In the genomic region with DNA sequence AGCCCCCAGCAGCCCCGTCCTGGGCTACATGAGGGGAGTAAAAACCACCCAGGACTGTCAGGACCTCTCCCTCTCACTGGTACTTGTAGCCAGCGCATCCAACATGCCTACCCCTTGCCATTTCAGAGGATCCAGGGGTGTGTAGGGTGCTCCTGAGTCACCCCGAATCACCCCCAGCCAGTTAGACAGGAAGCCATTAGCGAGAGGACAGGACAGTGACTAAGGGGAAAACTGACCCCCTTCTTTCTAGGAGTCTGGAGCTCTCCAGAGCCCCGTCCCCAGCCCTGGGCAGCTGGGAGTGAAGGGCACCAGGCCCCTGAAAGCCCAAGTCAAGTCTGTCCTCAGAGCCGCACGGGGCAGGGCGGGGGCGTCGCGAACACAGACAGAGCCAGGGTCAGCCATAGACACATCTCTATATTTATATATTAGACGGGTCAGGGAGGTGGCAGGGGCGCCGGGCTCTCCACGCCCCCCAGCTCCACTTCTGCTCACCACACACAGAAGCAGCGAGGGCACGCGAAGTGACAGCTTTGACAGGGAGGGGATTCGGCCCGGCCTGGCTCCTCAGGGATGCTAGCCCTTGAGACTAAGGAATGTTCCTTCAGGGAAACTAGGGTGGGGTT, we compare ENCODE assay signal across 18 cellular contexts. TPM values are rescaled to one million over a fixed set of nuclear protein-coding genes. Genes with fewer than 3 reads are reported as not detected.
DNase-seq lines count a peak whose midpoint lies in the region; ATAC-seq and TF ChIP-seq lines count a peak whose summit lies in the region.
"Had no signal": no experiment of that assay in that cellular context is flagged by ENCODE, and none has a peak within 500 bp of the region (broad histone marks: within the 10 kb centered on the region; RNA-seq: fewer than 3 reads in every experiment).

No MANE protein-coding gene starts in this region.

- no peak overlapping the region for H3K56ac ChIP-seq in IMR-90 (ENCODE audit: extremely low read depth, insufficient read depth, low read length)

- H4K20me1 ChIP-seq in IMR-90 (ENCODE audit: insufficient read depth, low read length): no peaks in the 10 kb centered on the region

- no peak overlapping the region for H4K8ac ChIP-seq in IMR-90 (ENCODE audit: low read depth in 2 of 2, low read length in 2 of 2)

- CTCF ChIA-PET in Caco-2 (lab: Charles Lee) (interaction anchor here (1.0 kb wide), 1 partner anchor 22 kb away, joined by 3 read pairs; the partner anchor contains the start of gene TBX6), IMR-90 (lab: Yijun Ruan, JAX) (interaction anchor here (0.6 kb wide), 1 partner anchor 39 kb away, joined by 3 read pairs; no protein-coding TSS in a partner anchor)

- no peak overlapping the region for H3K4me3 ChIP-seq in Caco-2 (ENCODE audit: low read depth, low read length)
- no peak overlapping the region for H3K4me3 ChIP-seq in IMR-90 (ENCODE audit: insufficient read depth, low read depth, low read length)
- H3K4me3 ChIP-seq in colonic mucosa: no peak overlapping the region
- H3K4me3 ChIP-seq: prostate gland had no signal

- no peaks in the 10 kb centered on the region for H3K27me3 ChIP-seq in Caco-2 (replicated peaks; ENCODE audit: control insufficient read depth, insufficient read depth, low read length)
- no peaks in the 10 kb centered on the region for H3K27me3 ChIP-seq in IMR-90 (ENCODE audit: control insufficient read depth, insufficient read depth, low read length)
- no peaks in the 10 kb centered on the region for H3K27me3 ChIP-seq in colonic mucosa

- H3K4me1 Mint-ChIP-seq in Caco-2 (ENCODE audit: low read depth, unreplicated experiment) (peaks cover 9% of the 10 kb centered on the region), osteocyte (ENCODE audit: unreplicated experiment) (peaks cover 8% of the 10 kb centered on the region)

- no peak overlapping the region for H4K91ac ChIP-seq in IMR-90 (ENCODE audit: insufficient read depth, low read depth, low read length)

- no TSS peak for BruUV-seq in Caco-2 (replicated peaks; lab: Mats Ljungman, UMichigan)
- BruUV-seq in IMR-90 (replicated peaks; lab: Mats Ljungman, UMichigan): no TSS peak

- peak; percentile 10; the same call in 1 of the 2 replicates for ATAC-seq in IMR-90 (ENCODE audit: low read depth)
- no peak for ATAC-seq in HG02763 (IDR thresholded peaks at IDR 0.05; ENCODE audit: unreplicated experiment)
- no peak for ATAC-seq in GM21381 (IDR thresholded peaks at IDR 0.05; ENCODE audit: unreplicated experiment)
- ATAC-seq: effector memory CD8-positive, alpha-beta T cell had no signal

- no CpG with 5 or more reads among the region's 20 CpGs for WGBS in IMR-90 (ENCODE audit: extremely low coverage in 2 of 2, insufficient read length in 1 of 2), 2 experiments

- H3K14ac ChIP-seq in IMR-90 (replicated peaks; ENCODE audit: low read depth, low read length): no peak overlapping the region

- no peak overlapping the region for H3K9ac ChIP-seq in IMR-90 (ENCODE audit: low read depth, low read length)
- H3K9ac ChIP-seq in colonic mucosa (ENCODE audit: low read depth in 2 of 2, low read length in 2 of 2): peak overlapping the region; percentile 1 to 78
- H3K9ac ChIP-seq: KMS-11 had no signal

- no peak overlapping the region for H3K4me2 ChIP-seq in IMR-90 (ENCODE audit: low read depth, low read length)

- TF ChIP-seq CTCF in Caco-2 (IDR thresholded peaks at IDR 0.05; ENCODE audit: insufficient read depth in 1 of 2, low read depth in 1 of 2, low read length in 1 of 2, severe bottlenecking in 1 of 2, unreplicated experiment in 1 of 2): no peak
- no peak for TF ChIP-seq CTCF in IMR-90 (conservative IDR thresholded peaks at IDR 0.05; ENCODE audit: low read depth, low read length)
- TF ChIP-seq CTCF in colonic mucosa (IDR thresholded peaks at IDR 0.05): no peak
- TF ChIP-seq CTCF in osteocyte (IDR thresholded peaks at IDR 0.05): no peak

- H2AK5ac ChIP-seq in IMR-90 (ENCODE audit: low read depth, low read length): no peak overlapping the region

- H3K27ac ChIP-seq in IMR-90 (ENCODE audit: insufficient read depth, low read length) (no peak overlapping the region), colonic mucosa (peak overlapping the region; percentile 79)
- H3K27ac ChIP-seq: prostate gland had no signal

- H2BK120ac ChIP-seq in IMR-90 (ENCODE audit: low read depth, low read length): no peak overlapping the region

- H3K9me3 ChIP-seq in Caco-2 (no peaks in the 10 kb centered on the region), IMR-90 (ENCODE audit: control insufficient read depth, insufficient read depth, low read length) (no peaks in the 10 kb centered on the region), colonic mucosa (no peaks in the 10 kb centered on the region)
- H3K9me3 ChIP-seq: prostate gland had no signal

- no peak overlapping the region for H2AFZ ChIP-seq in IMR-90 (replicated peaks; ENCODE audit: low read length, poor library complexity)

- peaks cover 18% of the 10 kb centered on the region; the same call in 1 of the 2 replicates for H3K4me1 ChIP-seq in Caco-2
- H3K4me1 ChIP-seq in IMR-90 (ENCODE audit: control insufficient read depth, insufficient read depth, low read length): no peaks in the 10 kb centered on the region; the same call in 1 of the 2 replicates
- H3K4me1 ChIP-seq in colonic mucosa: peaks cover 28% of the 10 kb centered on the region
- H3K4me1 ChIP-seq: prostate gland had no signal

- no peak for TF ChIP-seq RAD21 in IMR-90 (IDR thresholded peaks at IDR 0.05; ENCODE audit: low read length)

- TF ChIP-seq POLR2A in IMR-90 (IDR thresholded peaks at IDR 0.05; ENCODE audit: low read depth, low read length): no peak

- peak overlapping the region; percentile 2 for H3K27ac Mint-ChIP-seq in Caco-2 (ENCODE audit: unreplicated experiment)
- H3K27ac Mint-ChIP-seq in osteocyte (ENCODE audit: unreplicated experiment): peak overlapping the region; percentile 47
- H3K27ac Mint-ChIP-seq: activated T-cell treated with anti-CD3 and anti-CD28 coated beads, Interleukin-2, amount 50 U/mL, for 72 hours had no signal

- H3K36me3 ChIP-seq in Caco-2 (ENCODE audit: control insufficient read depth, insufficient read depth, low read length) (peaks cover 1% of the 10 kb centered on the region; the same call in 1 of the 2 replicates), IMR-90 (ENCODE audit: control insufficient read depth, insufficient read depth, low read length) (peaks cover 45% of the 10 kb centered on the region), colonic mucosa (peaks cover 7% of the 10 kb centered on the region)

- H3K9me1 ChIP-seq in IMR-90 (ENCODE audit: insufficient read depth, low read length): no peaks in the 10 kb centered on the region

- H3K23ac ChIP-seq in IMR-90 (ENCODE audit: low read depth, low read length): no peak overlapping the region

- no peaks in the 10 kb centered on the region; a peak in 1 of 4 replicates for H3K79me1 ChIP-seq in IMR-90 (ENCODE audit: low read depth in 1 of 2, low read length in 2 of 2)

- H3K27me3 Mint-ChIP-seq in Caco-2 (ENCODE audit: insufficient read depth, unreplicated experiment): no peaks in the 10 kb centered on the region
- no peaks in the 10 kb centered on the region for H3K27me3 Mint-ChIP-seq in osteocyte (ENCODE audit: unreplicated experiment)
- H3K27me3 Mint-ChIP-seq: activated CD4-positive, alpha-beta T cell treated with anti-CD3 and anti-CD28 coated beads, Interleukin-2, amount 10 ng/mL, durations not matched to agents 24 days and 14 days; effector memory CD8-positive, alpha-beta T cell had no signal

- H2BK5ac ChIP-seq in IMR-90 (ENCODE audit: low read depth, low read length, poor library complexity, severe bottlenecking): no peak overlapping the region

- POLR2A ChIA-PET in Caco-2 (lab: Charles Lee): no interaction called here
- POLR2A ChIA-PET in IMR-90 (lab: Charles Lee; ENCODE audit: unreplicated experiment): no interaction called here

- H2AK9ac ChIP-seq in IMR-90 (replicated peaks; ENCODE audit: low read depth, low read length, poor library complexity): peak overlapping the region; percentile 92

- DNase-seq in Caco-2 (no peak), IMR-90 (peak; percentile 20), colonic mucosa (peak; percentile 24), osteocyte (ENCODE audit: extremely low spot score, unreplicated experiment) (no peak), hippocampal formation (lab: John Stamatoyannopoulos, UW) (no peak), NCI-H526 treated with DMSO at 0.1 percent for 48 hours (lab: John Stamatoyannopoulos, UW) (no peak)
- DNase-seq: activated CD4-positive, alpha-beta T cell treated with anti-CD3 and anti-CD28 coated beads, Interleukin-2, amount 10 ng/mL, durations not matched to agents 24 days and 14 days; activated T-cell treated with anti-CD3 and anti-CD28 coated beads, Interleukin-2, amount 50 U/mL, for 72 hours; effector memory CD8-positive, alpha-beta T cell; GF-D8; NCI-H146; NCI-H526; stimulated activated CD4-positive, alpha-beta T cell treated with anti-CD3 and anti-CD28 coated beads, Interleukin-2, amount 100 ng/mL, for 24 hours; T-helper 2 cell had no signal

- H3K9me3 Mint-ChIP-seq in Caco-2 (ENCODE audit: unreplicated experiment) (no peaks in the 10 kb centered on the region), osteocyte (ENCODE audit: unreplicated experiment) (no peaks in the 10 kb centered on the region)
- H3K9me3 Mint-ChIP-seq: activated CD4-positive, alpha-beta T cell treated with anti-CD3 and anti-CD28 coated beads, Interleukin-2, amount 10 ng/mL, durations not matched to agents 24 days and 14 days; activated T-cell treated with anti-CD3 and anti-CD28 coated beads, Interleukin-2, amount 50 U/mL, for 72 hours; effector memory CD8-positive, alpha-beta T cell had no signal

- no peak overlapping the region for H3K18ac ChIP-seq in IMR-90 (ENCODE audit: low read depth, low read length)

- H3K4me3 Mint-ChIP-seq in Caco-2 (ENCODE audit: unreplicated experiment) (no peak overlapping the region), osteocyte (ENCODE audit: unreplicated experiment) (no peak overlapping the region)
- H3K4me3 Mint-ChIP-seq: activated CD4-positive, alpha-beta T cell treated with anti-CD3 and anti-CD28 coated beads, Interleukin-2, amount 10 ng/mL, durations not matched to agents 24 days and 14 days; activated T-cell treated with anti-CD3 and anti-CD28 coated beads, Interleukin-2, amount 50 U/mL, for 72 hours; effector memory CD8-positive, alpha-beta T cell had no signal

- dilution Hi-C loops in IMR-90 (cut with HindIII; ENCODE audit: low sequenced_read_pairs, unreplicated experiment): no loop called here

- H3K4ac ChIP-seq in IMR-90 (ENCODE audit: low read depth, low read length): no peak overlapping the region

- in situ Hi-C loops in IMR-90 (cut with MboI; ENCODE audit: low sequenced_read_pairs): no loop called here

- intact Hi-C loops in Caco-2 (cut with micrococcal nuclease; ENCODE audit: unreplicated experiment) (no loop called here), IMR-90 (cut with micrococcal nuclease) (loop anchor here (5.0 kb wide), 1 partner anchor 298 kb away; no protein-coding TSS in a partner anchor), colonic mucosa (cut with DNase I) (no loop called here)

- H3K36me3 Mint-ChIP-seq in Caco-2 (ENCODE audit: insufficient read depth, unreplicated experiment) (peaks cover 12% of the 10 kb centered on the region), osteocyte (ENCODE audit: unreplicated experiment) (peaks cover 10% of the 10 kb centered on the region)

- no peak overlapping the region for H4K5ac ChIP-seq in IMR-90 (ENCODE audit: low read depth, low read length)

- H2BK20ac ChIP-seq in IMR-90 (ENCODE audit: low read depth, low read length): no peak overlapping the region

- H2BK15ac ChIP-seq in IMR-90 (ENCODE audit: low read depth, low read length): no peak overlapping the region

RNA-seq across cellular contexts. Expression of gene GDPD3, which starts 0.5 kb away (rescaled TPM):
- total RNA-seq in Caco-2 (2022): 5.8 and 8.4 TPM in 2 replicates
- under 0.01 and 0.28 TPM in 2 replicates for total RNA-seq in IMR-90 (2012; rRNA removed)
- polyA plus RNA-seq in IMR-90 (2012; rRNA removed): 2.8 and 19.5 TPM in 2 replicates
- 0.47 and 0.73 TPM in 2 replicates for polyA plus RNA-seq in IMR-90 (2012; cell fraction: cytosol; rRNA removed)
- 24.3 and 37.5 TPM in 2 replicates for polyA plus RNA-seq in IMR-90 (2012; cell fraction: nucleus; rRNA removed; ENCODE audit: low replicate concordance)
- 10 to 100 TPM; 40.4 to 95.2 TPM for total RNA-seq in colonic mucosa
- total RNA-seq in osteocyte: 3.2 and 3.6 TPM in 2 replicates

RNA-seq across cellular contexts. Expression of gene MAPK3, which starts 9.2 kb away (rescaled TPM):
- total RNA-seq in Caco-2 (2022) (64.0 and 71.9 TPM in 2 replicates), IMR-90 (2012; rRNA removed) (22.5 and 30.8 TPM in 2 replicates), colonic mucosa (100 to 1,000 TPM; 208 to 298 TPM), osteocyte (52.9 and 59.0 TPM in 2 replicates)
- polyA plus RNA-seq in IMR-90 (2012; rRNA removed): 137 and 150 TPM in 2 replicates
- polyA plus RNA-seq in IMR-90 (2012; cell fraction: cytosol; rRNA removed): 50.0 and 120 TPM in 2 replicates
- 75.4 and 124 TPM in 2 replicates for polyA plus RNA-seq in IMR-90 (2012; cell fraction: nucleus; rRNA removed; ENCODE audit: low replicate concordance)

RNA-seq across cellular contexts. Expression of gene YPEL3, which starts 17.8 kb away (rescaled TPM):
- total RNA-seq in Caco-2 (2022): 24.4 and 26.3 TPM in 2 replicates
- 1.1 and 3.1 TPM in 2 replicates for total RNA-seq in IMR-90 (2012; rRNA removed)
- polyA plus RNA-seq in IMR-90 (2012; rRNA removed): 25.6 and 33.3 TPM in 2 replicates
- polyA plus RNA-seq in IMR-90 (2012; cell fraction: cytosol; rRNA removed): 34.8 and 76.0 TPM in 2 replicates
- polyA plus RNA-seq in IMR-90 (2012; cell fraction: nucleus; rRNA removed; ENCODE audit: low replicate concordance): 93.1 and 115 TPM in 2 replicates
- total RNA-seq in colonic mucosa: 10 to 100 TPM; 15.5 to 39.2 TPM
- 83.6 and 93.3 TPM in 2 replicates for total RNA-seq in osteocyte

RNA-seq across cellular contexts. Expression of gene TBX6, which starts 22.1 kb away (rescaled TPM):
- total RNA-seq in Caco-2 (2022): 1.1 and 1.6 TPM in 2 replicates
- not detected in 2 replicates for total RNA-seq in IMR-90 (2012; rRNA removed)
- polyA plus RNA-seq in IMR-90 (2012; rRNA removed): 0.06 and 0.10 TPM in 2 replicates
- 0.02 TPM in 1 of 2 replicates, not detected in the other for polyA plus RNA-seq in IMR-90 (2012; cell fraction: cytosol; rRNA removed)
- polyA plus RNA-seq in IMR-90 (2012; cell fraction: nucleus; rRNA removed; ENCODE audit: low replicate concordance): 0.06 and 0.16 TPM in 2 replicates
- 1 to 10 TPM in 1 of 2 donors, under 1 TPM in 1; 0.85 to 1.6 TPM for total RNA-seq in colonic mucosa
- total RNA-seq in osteocyte: 0.63 and 0.75 TPM in 2 replicates

RNA-seq across cellular contexts. Expression of gene PPP4C, which starts 38.0 kb away (rescaled TPM):
- 130 and 134 TPM in 2 replicates for total RNA-seq in Caco-2 (2022)
- total RNA-seq in IMR-90 (2012; rRNA removed): 209 and 222 TPM in 2 replicates
- 200 and 202 TPM in 2 replicates for polyA plus RNA-seq in IMR-90 (2012; rRNA removed)
- polyA plus RNA-seq in IMR-90 (2012; cell fraction: cytosol; rRNA removed): 191 and 310 TPM in 2 replicates
- 247 and 358 TPM in 2 replicates for polyA plus RNA-seq in IMR-90 (2012; cell fraction: nucleus; rRNA removed; ENCODE audit: low replicate concordance)
- total RNA-seq in colonic mucosa: 100 to 1,000 TPM; 111 to 156 TPM
- total RNA-seq in osteocyte: 101 and 102 TPM in 2 replicates

Comparison
In these comparisons a context has a peak if more than half of its experiments do, and no peak if none do; other contexts are left out.
1. DNase-seq: peak in IMR-90 (single experiment) and colonic mucosa (single experiment); none in Caco-2 (0 of 2), osteocyte (single experiment), hippocampal formation (0 of 2) and NCI-H526 treated with DMSO at 0.1 percent for 48 hours (single experiment).